ENCODE assay signal across 21 cellular contexts in genomic region chr10:113225903-113226302, GRCh38.
"Had no signal": no experiment of that assay in that cellular context is flagged by ENCODE, and none has a peak within 500 bp of the region (broad histone marks: within the 10 kb centered on the region; RNA-seq: fewer than 3 reads in every experiment).

No MANE protein-coding gene starts in this region.

- FAIRE-seq: RCC 7860 had no signal

- H3K27ac ChIP-seq: SJSA1, SK-N-MC had no signal

- H3K36me3 ChIP-seq: MG63, SJSA1 had no signal

- H3K9me3 ChIP-seq: MG63, SJSA1 had no signal

- DNase-seq: IMR-90, Karpas-422, KG1, MG63, NCI-H1092, NCI-H1105 treated with DMSO at 0.1 percent for 48 hours, NCI-H1436, NCI-H187, NCI-H2029, NCI-H2081 treated with DMSO at 0.1 percent for 48 hours, NCI-H2171, NCI-H226, NCI-H510A, NCI-H524 treated with DMSO at 0.1 percent for 48 hours, NCI-H69, NCI-H774, RPMI8226, SIG-M5 had no signal

- H3K4me3 ChIP-seq: MG63, SJSA1, SK-N-MC had no signal

- H3K27me3 ChIP-seq: MG63, SJSA1 had no signal
